1 cellular context compared by ENCODE assay signal in genomic region chr12:1710870-1711269, GRCh38.
TF ChIP-seq lines count a peak whose summit lies in the region.

No MANE protein-coding gene starts in this region.

TF ChIP-seq in K562, 482 proteins besides CTCF, POLR2A, EP300 and RAD21 (continued from another document):
- TF ChIP-seq ZBTB33 (CRISPR knock-in tag; IDR thresholded peaks at IDR 0.05) (peak; percentile 92), ZFX (CRISPR knock-in tag; IDR thresholded peaks at IDR 0.05) (peak; percentile 31; the same call in 1 of the 2 replicates), SPI1 (IDR thresholded peaks at IDR 0.05; ENCODE audit: borderline replicate concordance, low read depth, low read length) (peak; percentile 28; the same call in 1 of the 2 replicates), ZNF263 (CRISPR knock-in tag; IDR thresholded peaks at IDR 0.05; ENCODE audit: borderline replicate concordance) (peak; percentile 52; the same call in 1 of the 2 replicates), YY1 (IDR thresholded peaks at IDR 0.05; ENCODE audit: borderline replicate concordance in 1 of 3, control insufficient read depth in 1 of 3, extremely low read depth in 1 of 3, insufficient read depth in 3 of 3, insufficient read length in 1 of 3, insufficient replicate concordance in 2 of 3, low read depth in 1 of 3, low read length in 2 of 3) (peak in 1 of 3 experiments; percentile 28), CC2D1A (IDR thresholded peaks at IDR 0.05) (peak; percentile 78)
- TF ChIP-seq, protein P1, sequence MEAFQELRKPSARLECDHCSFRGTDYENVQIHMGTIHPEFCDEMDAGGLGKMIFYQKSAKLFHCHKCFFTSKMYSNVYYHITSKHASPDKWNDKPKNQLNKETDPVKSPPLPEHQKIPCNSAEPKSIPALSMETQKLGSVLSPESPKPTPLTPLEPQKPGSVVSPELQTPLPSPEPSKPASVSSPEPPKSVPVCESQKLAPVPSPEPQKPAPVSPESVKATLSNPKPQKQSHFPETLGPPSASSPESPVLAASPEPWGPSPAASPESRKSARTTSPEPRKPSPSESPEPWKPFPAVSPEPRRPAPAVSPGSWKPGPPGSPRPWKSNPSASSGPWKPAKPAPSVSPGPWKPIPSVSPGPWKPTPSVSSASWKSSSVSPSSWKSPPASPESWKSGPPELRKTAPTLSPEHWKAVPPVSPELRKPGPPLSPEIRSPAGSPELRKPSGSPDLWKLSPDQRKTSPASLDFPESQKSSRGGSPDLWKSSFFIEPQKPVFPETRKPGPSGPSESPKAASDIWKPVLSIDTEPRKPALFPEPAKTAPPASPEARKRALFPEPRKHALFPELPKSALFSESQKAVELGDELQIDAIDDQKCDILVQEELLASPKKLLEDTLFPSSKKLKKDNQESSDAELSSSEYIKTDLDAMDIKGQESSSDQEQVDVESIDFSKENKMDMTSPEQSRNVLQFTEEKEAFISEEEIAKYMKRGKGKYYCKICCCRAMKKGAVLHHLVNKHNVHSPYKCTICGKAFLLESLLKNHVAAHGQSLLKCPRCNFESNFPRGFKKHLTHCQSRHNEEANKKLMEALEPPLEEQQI (IDR thresholded peaks at IDR 0.05) = peak; percentile 59; the same call in 1 of the 2 replicates
